14 cellular contexts compared by ENCODE assay signal in genomic region chr4:39348371-39349265, GRCh38. TPM values are rescaled to one million over a fixed set of nuclear protein-coding genes. Genes with fewer than 3 reads are reported as not detected.
DNase-seq lines count a peak whose midpoint lies in the region; ATAC-seq and TF ChIP-seq lines count a peak whose summit lies in the region.
"Had no signal": no experiment of that assay in that cellular context is flagged by ENCODE, and none has a peak within 500 bp of the region (broad histone marks: within the 10 kb centered on the region; RNA-seq: fewer than 3 reads in every experiment).

No MANE protein-coding gene starts in this region.

- no peak for DNase-seq in activated T-cell treated with anti-CD3 and anti-CD28 coated beads, Interleukin-2, amount 50 U/mL, for 24 hours
- DNase-seq in activated T-cell treated with anti-CD3 and anti-CD28 coated beads for 4 hours: no peak
- DNase-seq in PC-9: peak; percentile 8 to 61
- peak; percentile 51 for DNase-seq in brain microvascular endothelial cell
- DNase-seq in stimulated activated naive B cell treated with anti-CD40 and anti-IgM and Interleukin-4, amounts not matched to agents 10 μg/mL and 1 μg/mL and 100 μg/mL, for 72 hours: no peak
- no peak for DNase-seq in NCI-H1694 (lab: John Stamatoyannopoulos, UW)
- no peak for DNase-seq in mucosa of gallbladder (ENCODE audit: low spot score)
- DNase-seq: kidney glomerular epithelial cell, NCI-H1417, upper lobe of left lung had no signal

- TF ChIP-seq CTCF in PC-9 (conservative IDR thresholded peaks at IDR 0.05): no peak
- TF ChIP-seq CTCF in brain microvascular endothelial cell (IDR thresholded peaks at IDR 0.05; ENCODE audit: low read depth, low read length, missing control alignments): no peak

- peaks cover 18% of the 10 kb centered on the region for H3F3A ChIP-seq in PC-9 (ENCODE audit: insufficient read depth, low read depth)

- H3K9me3 Mint-ChIP-seq in activated T-cell treated with anti-CD3 and anti-CD28 coated beads, Interleukin-2, amount 50 U/mL, for 24 hours: peaks cover 5% of the 10 kb centered on the region
- peaks cover 3 to 4% of the 10 kb centered on the region in 2 donors for H3K9me3 Mint-ChIP-seq in stimulated activated naive B cell treated with anti-CD40 and anti-IgM and Interleukin-4, amounts not matched to agents 10 μg/mL and 1 μg/mL and 100 μg/mL, for 72 hours
- H3K9me3 Mint-ChIP-seq: WTC11 had no signal

- no peak overlapping the region for H3K4me2 ChIP-seq in PC-9
- H3K4me2 ChIP-seq: BLaER1 treated with 17β-estradiol and CSF1 and Interleukin-3, amounts not matched to agents 10 nM and 100 nM had no signal

- no peaks in the 10 kb centered on the region for H3K27me3 Mint-ChIP-seq in activated T-cell treated with anti-CD3 and anti-CD28 coated beads, Interleukin-2, amount 50 U/mL, for 24 hours
- H3K27me3 Mint-ChIP-seq in stimulated activated naive B cell treated with anti-CD40 and anti-IgM and Interleukin-4, amounts not matched to agents 10 μg/mL and 1 μg/mL and 100 μg/mL, for 72 hours: no peaks in the 10 kb centered on the region

- no peak for ATAC-seq in stimulated activated naive B cell treated with anti-CD40 and anti-IgM and Interleukin-4, amounts not matched to agents 10 μg/mL and 1 μg/mL and 100 μg/mL, for 72 hours (replicated peaks)
- ATAC-seq in GM18519 (IDR thresholded peaks at IDR 0.05; ENCODE audit: low FRiP score, unreplicated experiment): no peak
- ATAC-seq: WTC11 had no signal

- H2AFZ ChIP-seq in PC-9: no peak overlapping the region

- intact Hi-C loops in PC-9 (cut with micrococcal nuclease; ENCODE audit: unreplicated experiment): no loop called here

- H3K4me3 ChIP-seq in PC-9 (no peak overlapping the region), brain microvascular endothelial cell (ENCODE audit: low read depth, low read length) (no peak overlapping the region)
- H3K4me3 ChIP-seq: BLaER1 treated with 17β-estradiol and CSF1 and Interleukin-3, amounts not matched to agents 10 nM and 100 nM; upper lobe of left lung had no signal

- H4K20me1 ChIP-seq in PC-9 (ENCODE audit: insufficient read depth): peaks cover 17% of the 10 kb centered on the region; the same call in 1 of the 2 replicates

- H3K27ac Mint-ChIP-seq in activated T-cell treated with anti-CD3 and anti-CD28 coated beads, Interleukin-2, amount 50 U/mL, for 24 hours: peak overlapping the region; percentile 78
- H3K27ac Mint-ChIP-seq in stimulated activated naive B cell treated with anti-CD40 and anti-IgM and Interleukin-4, amounts not matched to agents 10 μg/mL and 1 μg/mL and 100 μg/mL, for 72 hours: peak overlapping the region; percentile 51

- in situ Hi-C loops in brain microvascular endothelial cell (cut with HindIII; ENCODE audit: low pct_ligation_motif_present, low sequenced_read_pairs): no loop called here

- H3K36me3 Mint-ChIP-seq in activated T-cell treated with anti-CD3 and anti-CD28 coated beads, Interleukin-2, amount 50 U/mL, for 24 hours (ENCODE audit: low read depth): peaks cover 78% of the 10 kb centered on the region
- H3K36me3 Mint-ChIP-seq in stimulated activated naive B cell treated with anti-CD40 and anti-IgM and Interleukin-4, amounts not matched to agents 10 μg/mL and 1 μg/mL and 100 μg/mL, for 72 hours: peaks cover 32 to 48% of the 10 kb centered on the region in 2 donors

- H3K36me3 ChIP-seq in PC-9 (ENCODE audit: low read depth) (peaks cover 20% of the 10 kb centered on the region), brain microvascular endothelial cell (replicated peaks) (no peaks in the 10 kb centered on the region)

- POLR2A ChIA-PET in PC-9 (lab: Charles Lee; ENCODE audit: unreplicated experiment): interaction anchor here (0.6 to 0.7 kb wide), 2 partner anchors 17 to 103 kb away, joined by 3 to 6 read pairs; no protein-coding TSS in a partner anchor

- peak overlapping the region; percentile 42 for H3K27ac ChIP-seq in PC-9
- peak overlapping the region; percentile 33 for H3K27ac ChIP-seq in brain microvascular endothelial cell
- H3K27ac ChIP-seq: BLaER1 treated with 17β-estradiol and CSF1 and Interleukin-3, amounts not matched to agents 10 nM and 100 nM; neutrophil had no signal

- no peaks in the 10 kb centered on the region for H3K9me2 ChIP-seq in PC-9 (ENCODE audit: insufficient read depth)

- no TSS peak for BruUV-seq in PC-9 (replicated peaks; lab: Mats Ljungman, UMichigan)

- H3K27me3 ChIP-seq in PC-9 (ENCODE audit: insufficient read depth, low read depth) (no peaks in the 10 kb centered on the region), brain microvascular endothelial cell (replicated peaks) (no peaks in the 10 kb centered on the region)
- H3K27me3 ChIP-seq: BLaER1 treated with 17β-estradiol and CSF1 and Interleukin-3, amounts not matched to agents 10 nM and 100 nM; neutrophil; upper lobe of left lung had no signal

- H3K4me1 Mint-ChIP-seq in activated T-cell treated with anti-CD3 and anti-CD28 coated beads, Interleukin-2, amount 50 U/mL, for 24 hours (ENCODE audit: low read depth): peaks cover 69% of the 10 kb centered on the region
- H3K4me1 Mint-ChIP-seq in stimulated activated naive B cell treated with anti-CD40 and anti-IgM and Interleukin-4, amounts not matched to agents 10 μg/mL and 1 μg/mL and 100 μg/mL, for 72 hours: peaks cover 17 to 23% of the 10 kb centered on the region in 2 donors
- H3K4me1 Mint-ChIP-seq: WTC11 had no signal

- H3K9me3 ChIP-seq in PC-9 (ENCODE audit: insufficient read depth, low read depth): no peaks in the 10 kb centered on the region
- H3K9me3 ChIP-seq: neutrophil, upper lobe of left lung had no signal

- H3K4me1 ChIP-seq in PC-9 (replicated peaks; ENCODE audit: insufficient read depth): peaks cover 13% of the 10 kb centered on the region; the same call in 1 of the 2 replicates

- H3K4me3 Mint-ChIP-seq in activated T-cell treated with anti-CD3 and anti-CD28 coated beads, Interleukin-2, amount 50 U/mL, for 24 hours: peak overlapping the region; percentile 18
- H3K4me3 Mint-ChIP-seq in stimulated activated naive B cell treated with anti-CD40 and anti-IgM and Interleukin-4, amounts not matched to agents 10 μg/mL and 1 μg/mL and 100 μg/mL, for 72 hours: no peak overlapping the region
- H3K4me3 Mint-ChIP-seq: WTC11 had no signal

- CTCF ChIA-PET in PC-9 (lab: Charles Lee): no interaction called here

- peaks cover 70% of the 10 kb centered on the region for H3K79me2 ChIP-seq in PC-9 (ENCODE audit: low read depth)

RNA-seq across cellular contexts. Expression of gene RFC1, which starts 17.5 kb away (rescaled TPM):
- total RNA-seq in PC-9 (2021) (52.3 and 65.7 TPM in 2 replicates), mucosa of gallbladder (31.0 TPM)

RNA-seq across cellular contexts. Expression of gene KLB, which starts 58.1 kb away (rescaled TPM):
- total RNA-seq in PC-9 (2021) (not detected in 2 replicates), mucosa of gallbladder (not detected)
- total RNA-seq: WTC11 had no signal

Comparison
In these comparisons a context has a peak if more than half of its experiments do, and no peak if none do; other contexts are left out.
1. DNase-seq: peak in PC-9 (2 of 2) and brain microvascular endothelial cell (single experiment); none in activated T-cell treated with anti-CD3 and anti-CD28 coated beads, Interleukin-2, amount 50 U/mL, for 24 hours (single experiment), activated T-cell treated with anti-CD3 and anti-CD28 coated beads for 4 hours (single experiment), stimulated activated naive B cell treated with anti-CD40 and anti-IgM and Interleukin-4, amounts not matched to agents 10 μg/mL and 1 μg/mL and 100 μg/mL, for 72 hours (single experiment), NCI-H1694 (single experiment) and mucosa of gallbladder (single experiment).